In the genomic region with DNA sequence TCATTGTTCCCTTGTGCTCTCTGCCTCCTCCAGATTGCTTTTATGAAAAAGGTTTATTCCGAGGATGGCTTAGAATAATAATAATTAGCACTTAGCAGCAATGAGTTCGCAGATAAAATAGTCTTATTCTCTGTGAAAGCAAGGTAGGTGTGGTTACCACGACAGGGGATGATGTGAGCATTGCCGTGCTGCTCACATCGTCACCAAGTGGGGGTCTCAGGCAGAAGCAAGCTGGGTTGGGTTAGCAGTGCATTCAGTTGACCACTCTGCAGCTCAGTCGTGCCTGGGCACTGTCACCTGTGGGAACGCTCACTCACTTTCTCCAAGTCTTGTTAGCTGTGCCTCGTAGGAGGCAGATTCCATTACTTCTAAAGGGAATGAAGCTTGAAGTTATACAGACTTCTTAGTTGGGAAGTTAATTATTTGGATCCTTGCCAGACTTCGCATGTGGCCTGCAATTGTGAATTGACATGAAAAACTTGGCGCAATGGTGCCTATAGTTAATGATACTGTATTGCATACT, we compare ENCODE assay signal across 24 cellular contexts.
"Had no signal": no experiment of that assay in that cellular context is flagged by ENCODE, and none has a peak within 500 bp of the region (broad histone marks: within the 10 kb centered on the region; RNA-seq: fewer than 3 reads in every experiment).

No MANE protein-coding gene starts in this region.

- ATAC-seq: activated CD4-positive, CD25-positive, alpha-beta regulatory T cell treated with anti-CD3 and anti-CD28 coated beads, Interleukin-2, amount 50 U/mL, for 24 hours; activated CD8-positive, alpha-beta memory T cell treated with anti-CD3 and anti-CD28 coated beads, Interleukin-2, amount 10 ng/mL, durations not matched to agents 7 days and 5 days; activated CD8-positive, alpha-beta T cell treated with anti-CD3 and anti-CD28 coated beads for 36 hours; left lobe of liver; lower lobe of right lung; mucosa of descending colon; stimulated activated memory B cell treated with anti-CD40 and anti-IgM and Interleukin-4, amounts not matched to agents 10 μg/mL and 1 μg/mL and 100 μg/mL, for 72 hours had no signal

- H3K4me3 ChIP-seq: cardiac muscle cell, lower lobe of right lung, mucosa of descending colon, sigmoid colon, smooth muscle cell, stomach, suprapubic skin, tibial nerve had no signal

- H3K27me3 ChIP-seq: cardiac muscle cell, sigmoid colon, stomach, suprapubic skin, tibial nerve had no signal

- H3K9me3 ChIP-seq: lower lobe of right lung, mucosa of descending colon, sigmoid colon, stomach, suprapubic skin, tibial nerve had no signal

- H3K9me3 Mint-ChIP-seq: activated CD4-positive, alpha-beta T cell treated with anti-CD3 and anti-CD28 coated beads, Interleukin-2, amount 10 ng/mL, durations not matched to agents 24 days and 14 days; activated CD8-positive, alpha-beta T cell treated with anti-CD3 and anti-CD28 coated beads for 36 hours; activated naive CD4-positive, alpha-beta T cell treated with anti-CD3 and anti-CD28 coated beads, Interleukin-2, amount 10 ng/mL, durations not matched to agents 7 days and 5 days; stimulated activated memory B cell treated with anti-CD40 and anti-IgM and Interleukin-4, amounts not matched to agents 10 μg/mL and 1 μg/mL and 100 μg/mL, for 72 hours had no signal

- H3K27ac Mint-ChIP-seq: activated CD4-positive, alpha-beta T cell treated with anti-CD3 and anti-CD28 coated beads, Interleukin-2, amount 10 ng/mL, durations not matched to agents 24 days and 14 days; activated CD8-positive, alpha-beta memory T cell treated with anti-CD3 and anti-CD28 coated beads, Interleukin-2, amount 10 ng/mL, durations not matched to agents 7 days and 5 days; activated CD8-positive, alpha-beta T cell treated with anti-CD3 and anti-CD28 coated beads for 36 hours; activated naive CD4-positive, alpha-beta T cell treated with anti-CD3 and anti-CD28 coated beads, Interleukin-2, amount 10 ng/mL, durations not matched to agents 7 days and 5 days; endodermal cell; stimulated activated memory B cell treated with anti-CD40 and anti-IgM and Interleukin-4, amounts not matched to agents 10 μg/mL and 1 μg/mL and 100 μg/mL, for 72 hours had no signal

- DNase-seq: activated CD4-positive, alpha-beta T cell treated with anti-CD3 and anti-CD28 coated beads, Interleukin-2, amount 10 ng/mL, durations not matched to agents 24 days and 14 days; activated CD8-positive, alpha-beta memory T cell treated with anti-CD3 and anti-CD28 coated beads, Interleukin-2, amount 10 ng/mL, durations not matched to agents 7 days and 5 days; activated CD8-positive, alpha-beta T cell treated with anti-CD3 and anti-CD28 coated beads for 36 hours; activated effector memory CD4-positive, alpha-beta T cell treated with anti-CD3 and anti-CD28 coated beads, Interleukin-2, amount 50 U/mL, for 16 hours; activated naive CD4-positive, alpha-beta T cell treated with anti-CD3 and anti-CD28 coated beads, Interleukin-2, amount 10 ng/mL, durations not matched to agents 7 days and 5 days; activated T-cell treated with anti-CD3 and anti-CD28 coated beads for 4 hours; cortex of kidney; endodermal cell; kidney; lower lobe of right lung; mesendoderm; mucosa of descending colon; posterior cingulate gyrus; sigmoid colon; stimulated activated CD4-positive, alpha-beta T cell treated with anti-CD3 and anti-CD28 coated beads, Interleukin-15, amount 100 ng/mL, for 24 hours; stomach; T-helper 9 cell had no signal

- H3K27me3 Mint-ChIP-seq: activated CD4-positive, alpha-beta T cell treated with anti-CD3 and anti-CD28 coated beads, Interleukin-2, amount 10 ng/mL, durations not matched to agents 24 days and 14 days; activated CD8-positive, alpha-beta memory T cell treated with anti-CD3 and anti-CD28 coated beads, Interleukin-2, amount 10 ng/mL, durations not matched to agents 7 days and 5 days; activated CD8-positive, alpha-beta T cell treated with anti-CD3 and anti-CD28 coated beads for 36 hours; activated naive CD4-positive, alpha-beta T cell treated with anti-CD3 and anti-CD28 coated beads, Interleukin-2, amount 10 ng/mL, durations not matched to agents 7 days and 5 days had no signal

- H3K36me3 Mint-ChIP-seq: activated CD8-positive, alpha-beta memory T cell treated with anti-CD3 and anti-CD28 coated beads, Interleukin-2, amount 10 ng/mL, durations not matched to agents 7 days and 5 days; activated naive CD4-positive, alpha-beta T cell treated with anti-CD3 and anti-CD28 coated beads, Interleukin-2, amount 10 ng/mL, durations not matched to agents 7 days and 5 days; stimulated activated memory B cell treated with anti-CD40 and anti-IgM and Interleukin-4, amounts not matched to agents 10 μg/mL and 1 μg/mL and 100 μg/mL, for 72 hours had no signal

- H3K4me1 ChIP-seq: lower lobe of right lung, stomach, suprapubic skin, tibial nerve had no signal

- H3K4me3 Mint-ChIP-seq: activated CD4-positive, alpha-beta T cell treated with anti-CD3 and anti-CD28 coated beads, Interleukin-2, amount 10 ng/mL, durations not matched to agents 24 days and 14 days; activated CD8-positive, alpha-beta memory T cell treated with anti-CD3 and anti-CD28 coated beads, Interleukin-2, amount 10 ng/mL, durations not matched to agents 7 days and 5 days; activated CD8-positive, alpha-beta T cell treated with anti-CD3 and anti-CD28 coated beads for 36 hours; activated naive CD4-positive, alpha-beta T cell treated with anti-CD3 and anti-CD28 coated beads, Interleukin-2, amount 10 ng/mL, durations not matched to agents 7 days and 5 days; endodermal cell; stimulated activated memory B cell treated with anti-CD40 and anti-IgM and Interleukin-4, amounts not matched to agents 10 μg/mL and 1 μg/mL and 100 μg/mL, for 72 hours had no signal

- H3K27ac ChIP-seq: cardiac muscle cell, lower lobe of right lung, sigmoid colon, stomach, suprapubic skin, tibial nerve had no signal

- H3K4me1 Mint-ChIP-seq: activated CD4-positive, alpha-beta T cell treated with anti-CD3 and anti-CD28 coated beads, Interleukin-2, amount 10 ng/mL, durations not matched to agents 24 days and 14 days; activated CD8-positive, alpha-beta memory T cell treated with anti-CD3 and anti-CD28 coated beads, Interleukin-2, amount 10 ng/mL, durations not matched to agents 7 days and 5 days; activated naive CD4-positive, alpha-beta T cell treated with anti-CD3 and anti-CD28 coated beads, Interleukin-2, amount 10 ng/mL, durations not matched to agents 7 days and 5 days; endodermal cell; stimulated activated memory B cell treated with anti-CD40 and anti-IgM and Interleukin-4, amounts not matched to agents 10 μg/mL and 1 μg/mL and 100 μg/mL, for 72 hours had no signal

- H3K36me3 ChIP-seq: cardiac muscle cell, lower lobe of right lung, sigmoid colon, stomach, suprapubic skin, tibial nerve had no signal
